In the genomic region with DNA sequence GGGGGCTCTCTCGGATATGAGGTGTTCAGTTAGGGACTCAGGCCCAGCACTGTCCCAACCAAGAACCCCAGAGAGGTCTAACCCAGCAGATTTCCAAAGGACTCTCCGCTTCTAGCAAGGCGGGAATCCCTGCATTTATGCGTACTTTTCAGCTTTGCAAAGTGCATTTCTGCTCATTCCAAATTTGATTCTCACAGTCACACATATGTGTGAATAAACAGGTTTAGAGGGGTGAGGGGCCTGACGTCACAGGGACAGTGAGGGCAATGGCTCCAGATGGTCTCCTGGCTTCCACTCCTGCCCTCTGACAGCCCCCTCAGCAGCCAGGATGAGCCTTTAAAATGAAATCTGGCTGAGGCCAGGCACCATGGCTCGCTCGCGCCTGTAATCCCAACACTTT, we compare ENCODE assay signal across 9 cellular contexts. TPM values are rescaled to one million over a fixed set of nuclear protein-coding genes. Genes with fewer than 3 reads are reported as not detected.
DNase-seq lines count a peak whose midpoint lies in the region; ATAC-seq, FAIRE-seq and TF ChIP-seq lines count a peak whose summit lies in the region.
"Had no signal": no experiment of that assay in that cellular context is flagged by ENCODE, and none has a peak within 500 bp of the region (broad histone marks: within the 10 kb centered on the region; RNA-seq: fewer than 3 reads in every experiment).

No MANE protein-coding gene starts in this region.

- peaks cover 50% of the 10 kb centered on the region for H3K4me1 ChIP-seq in A549

- peaks cover 2% of the 10 kb centered on the region for H3K36me3 Mint-ChIP-seq in activated naive CD8-positive, alpha-beta T cell
- H3K36me3 Mint-ChIP-seq in naive B cell = no peaks in the 10 kb centered on the region

- H3K4me1 Mint-ChIP-seq in activated naive CD8-positive, alpha-beta T cell (ENCODE audit: low read depth) = peaks cover 69% of the 10 kb centered on the region
- H3K4me1 Mint-ChIP-seq in naive B cell = peaks cover 50 to 78% (median 70%) of the 10 kb centered on the region in 3 donors

- DNase-seq in A549 (ENCODE audit: low read depth in 1 of 2, low spot score in 1 of 2) = no peak
- no peak for DNase-seq in GM12865 (ENCODE audit: low read depth)
- DNase-seq in naive B cell = no peak
- DNase-seq in NCI-H1092 treated with DMSO at 0.1 percent for 48 hours (lab: John Stamatoyannopoulos, UW) = no peak
- DNase-seq in left lobe of liver (ENCODE audit: low spot score) = no peak
- DNase-seq in NCI-H345 (lab: John Stamatoyannopoulos, UW) = no peak

- ATAC-seq in A549 (no peak), naive B cell (ENCODE audit: low read depth in 2 of 2) (no peak), left lobe of liver (no peak), HG03045 (IDR thresholded peaks at IDR 0.05; ENCODE audit: unreplicated experiment) (no peak)

- peak overlapping the region; percentile 94 for H3K27ac Mint-ChIP-seq in activated naive CD8-positive, alpha-beta T cell
- H3K27ac Mint-ChIP-seq in naive B cell = peak overlapping the region; percentile 99 to 100 (median 99)

- 94% methylated on average over 4 of the region's 8 CpGs for WGBS in A549 (ENCODE audit: missing lambda C conversion rate)

- peak overlapping the region; percentile 97 to 99 for H3K27ac ChIP-seq in A549

- POLR2A ChIA-PET in A549 (lab: Yijun Ruan, JAX) = no interaction called here

- peak overlapping the region; percentile 90 for H3K4me3 Mint-ChIP-seq in activated naive CD8-positive, alpha-beta T cell
- peak overlapping the region; percentile 85 to 98 (median 95) for H3K4me3 Mint-ChIP-seq in naive B cell

- no peaks in the 10 kb centered on the region for H3K27me3 Mint-ChIP-seq in activated naive CD8-positive, alpha-beta T cell
- no peaks in the 10 kb centered on the region for H3K27me3 Mint-ChIP-seq in naive B cell

- no peak for TF ChIP-seq EP300 in A549 (IDR thresholded peaks at IDR 0.05)

- no peak for TF ChIP-seq RAD21 in A549 (conservative IDR thresholded peaks at IDR 0.05 in 1 of 2, IDR thresholded peaks at IDR 0.05 in 1 of 2)

- H3K9me3 ChIP-seq in A549 = no peaks in the 10 kb centered on the region

- H3K4me3 ChIP-seq in A549 (peak overlapping the region; percentile 63; the same call in 2 of the 3 replicates), GM12865 (ENCODE audit: low read depth, low read length) (peak overlapping the region; percentile 70; the same call in 1 of the 2 replicates)

- peak overlapping the region; percentile 93 for H3K4me2 ChIP-seq in A549

- TF ChIP-seq POLR2A in A549 (IDR thresholded peaks at IDR 0.05; ENCODE audit: low read length) = no peak

- no peak for FAIRE-seq in A549 (lab: Jason Lieb, UNC)
- FAIRE-seq: frontal cortex had no signal

- CTCF ChIA-PET in A549 (lab: Yijun Ruan, JAX) = interaction anchor here (0.8 to 3.2 kb wide), 4 partner anchors 11 to 77 kb away, joined by 4 to 13 read pairs (median 6); no protein-coding TSS in a partner anchor

- TF ChIP-seq CTCF in A549 (IDR thresholded peaks at IDR 0.05) = no peak
- no peak for TF ChIP-seq CTCF in GM12865 (IDR thresholded peaks at IDR 0.05; ENCODE audit: insufficient read depth, low read depth, low read length, missing control alignments)

- no peaks in the 10 kb centered on the region for H3K9me3 Mint-ChIP-seq in activated naive CD8-positive, alpha-beta T cell (ENCODE audit: low read depth)
- H3K9me3 Mint-ChIP-seq in naive B cell = no peaks in the 10 kb centered on the region

TF ChIP-seq in A549, 52 proteins besides CTCF, POLR2A, EP300 and RAD21:
- no peak for TF ChIP-seq ESRRA (IDR thresholded peaks at IDR 0.05; ENCODE audit: borderline replicate concordance, low read length)
- TF ChIP-seq MAZ (IDR thresholded peaks at IDR 0.05; ENCODE audit: borderline replicate concordance, low read depth, low read length) = no peak
- TF ChIP-seq KDM5A (IDR thresholded peaks at IDR 0.05) = no peak
- no peak for TF ChIP-seq CBX8 (IDR thresholded peaks at IDR 0.05)

RNA-seq across cellular contexts. Expression of gene ECE1, which starts 0.9 kb away (rescaled TPM):
- polyA plus RNA-seq in A549 (2011; rRNA removed) = 81.8 and 86.4 TPM in 2 replicates
- polyA plus RNA-seq in A549 (2012; cell fraction: cytosol; rRNA removed) = 32.0 and 38.7 TPM in 2 replicates
- polyA plus RNA-seq in A549 (2012; cell fraction: nucleus; rRNA removed) = 55.8 and 74.0 TPM in 2 replicates
- 40.5 to 53.2 TPM (median 45.7 TPM) in 3 replicates for polyA plus RNA-seq in A549 (2017; fragmentation: RNase III; extraction: RNeasy Plus Mini Kit Qiagen cat#74134 plus additional on column Dnase treatment)
- polyA minus RNA-seq in A549 (2011; rRNA and poly(A)+ RNA removed) = 48.6 and 51.8 TPM in 2 replicates
- polyA plus RNA-seq in naive B cell (ENCODE audit: low read depth in 6 of 6) = 10 to 100 TPM in 5 of 6 donors, 1 to 10 TPM in 1; 6.9 to 44.5 (median 20.8) TPM
- total RNA-seq in left lobe of liver = 58.0 TPM
